In genomic region chr2:163737169-163737439, GRCh38 we compare ENCODE assay signal across 11 cellular contexts. TPM values are rescaled to one million over a fixed set of nuclear protein-coding genes. Genes with fewer than 3 reads are reported as not detected.
DNase-seq lines count a peak whose midpoint lies in the region; ATAC-seq and TF ChIP-seq lines count a peak whose summit lies in the region.
"Had no signal": no experiment of that assay in that cellular context is flagged by ENCODE, and none has a peak within 500 bp of the region (broad histone marks: within the 10 kb centered on the region; RNA-seq: fewer than 3 reads in every experiment).

No MANE protein-coding gene starts in this region.

- TF ChIP-seq CTCF in brain (conservative IDR thresholded peaks at IDR 0.05) (no peak), kidney epithelial cell (IDR thresholded peaks at IDR 0.05; ENCODE audit: insufficient read depth, low read length, poor library complexity, severe bottlenecking) (no peak)

- H3K36me3 ChIP-seq in HUES48 (ENCODE audit: control insufficient read depth, insufficient read depth, low read length) (no peaks in the 10 kb centered on the region), kidney epithelial cell (ENCODE audit: control insufficient read depth, insufficient read depth, low read length) (no peaks in the 10 kb centered on the region), stomach smooth muscle (ENCODE audit: control insufficient read depth in 2 of 2, insufficient read depth in 2 of 2, low read length in 2 of 2) (no peaks in the 10 kb centered on the region)

- H3K9me3 ChIP-seq in HUES48 (ENCODE audit: control insufficient read depth, insufficient read depth, low read length) (no peaks in the 10 kb centered on the region), stomach smooth muscle (ENCODE audit: control insufficient read depth in 2 of 2, low read length in 2 of 2) (no peaks in the 10 kb centered on the region)

- peaks cover 0 to 3% (median 0%) of the 10 kb centered on the region in 5 experiments for H3K9me3 Mint-ChIP-seq in brain
- H3K9me3 Mint-ChIP-seq: activated T-helper 2 cell treated with anti-CD3 and anti-CD28 coated beads, Interferon-gamma antibody, Interleukin-2, Interleukin-4, amounts not matched to agents 10 μg/mL and 5 μg/mL and 100 μg/mL, durations not matched to agents 14 hours and 24 hours and 36 hours had no signal

- H3K4me1 Mint-ChIP-seq in brain: peaks cover 32% of the 10 kb centered on the region

- H3K36me3 Mint-ChIP-seq in brain: no peaks in the 10 kb centered on the region

- peak overlapping the region; percentile 77 for H3K9ac ChIP-seq in HUES48 (ENCODE audit: low read depth, low read length)
- H3K9ac ChIP-seq in stomach smooth muscle (ENCODE audit: low read length in 2 of 2): peak overlapping the region; percentile 24 to 51

- DNase-seq in kidney epithelial cell (ENCODE audit: low read depth) (no peak), NCI-H2196 treated with DMSO at 0.1 percent for 48 hours (lab: John Stamatoyannopoulos, UW; ENCODE audit: unreplicated experiment) (no peak), DMS 273 treated with DMSO at 0.1 percent for 48 hours (lab: John Stamatoyannopoulos, UW) (no peak)
- no peak for DNase-seq in activated T-cell treated with anti-CD3 and anti-CD28 coated beads, Interleukin-2, amount 50 U/mL, for 48 hours
- DNase-seq: small intestine had no signal

- H3K27ac Mint-ChIP-seq in brain: peak overlapping the region; percentile 11 to 98 (median 86)
- H3K27ac Mint-ChIP-seq: activated T-helper 2 cell treated with anti-CD3 and anti-CD28 coated beads, Interferon-gamma antibody, Interleukin-2, Interleukin-4, amounts not matched to agents 10 μg/mL and 5 μg/mL and 100 μg/mL, durations not matched to agents 14 hours and 24 hours and 36 hours had no signal

- H3K4me3 ChIP-seq in HUES48 (ENCODE audit: low read depth, low read length) (peak overlapping the region; percentile 76), kidney epithelial cell (ENCODE audit: low read depth, low read length) (peak overlapping the region; percentile 86), stomach smooth muscle (ENCODE audit: low read length in 2 of 2) (peak overlapping the region; percentile 37 to 83)

- H3K27me3 ChIP-seq in HUES48 (ENCODE audit: control insufficient read depth, insufficient read depth, low read length): no peaks in the 10 kb centered on the region
- no peaks in the 10 kb centered on the region for H3K27me3 ChIP-seq in kidney epithelial cell (ENCODE audit: control insufficient read depth, insufficient read depth, low read length)
- H3K27me3 ChIP-seq in stomach smooth muscle (ENCODE audit: control insufficient read depth in 1 of 2, insufficient read depth in 2 of 2, low read length in 2 of 2): peaks cover 0 to 8% of the 10 kb centered on the region in 2 donors

- peak overlapping the region; percentile 96 for H3K27ac ChIP-seq in HUES48 (ENCODE audit: low read depth, low read length)
- peak overlapping the region; percentile 66 for H3K27ac ChIP-seq in stomach smooth muscle (ENCODE audit: low read length)

- H3K27me3 Mint-ChIP-seq in brain: peaks cover 21% of the 10 kb centered on the region

- ATAC-seq in HG03442 (IDR thresholded peaks at IDR 0.05; ENCODE audit: unreplicated experiment): no peak

- H3K4me3 Mint-ChIP-seq in brain: peak overlapping the region; percentile 77 to 92 (median 83)

- peaks cover 27% of the 10 kb centered on the region for H3K4me1 ChIP-seq in HUES48 (ENCODE audit: control insufficient read depth, insufficient read depth, low read length)
- no peaks in the 10 kb centered on the region for H3K4me1 ChIP-seq in stomach smooth muscle (ENCODE audit: control insufficient read depth, insufficient read depth, low read length)

RNA-seq across cellular contexts. Expression of gene FIGN, which starts 1.3 kb away (rescaled TPM):
- 3.6 TPM for polyA plus RNA-seq in brain (ENCODE audit: insufficient read depth, low read depth, low replicate concordance)
- total RNA-seq in kidney epithelial cell: 1.8 and 2.9 TPM in 2 replicates
- total RNA-seq: activated T-helper 2 cell treated with anti-CD3 and anti-CD28 coated beads, Interferon-gamma antibody, Interleukin-2, Interleukin-4, amounts not matched to agents 10 μg/mL and 5 μg/mL and 100 μg/mL, durations not matched to agents 14 hours and 24 hours and 36 hours; T-helper 2 cell treated with Interferon-gamma antibody and Interleukin-4, amounts not matched to agents 100 ng/mL and 5 ng/mL, for 36 hours had no signal
